17 cellular contexts compared by ENCODE assay signal in the genomic region with DNA sequence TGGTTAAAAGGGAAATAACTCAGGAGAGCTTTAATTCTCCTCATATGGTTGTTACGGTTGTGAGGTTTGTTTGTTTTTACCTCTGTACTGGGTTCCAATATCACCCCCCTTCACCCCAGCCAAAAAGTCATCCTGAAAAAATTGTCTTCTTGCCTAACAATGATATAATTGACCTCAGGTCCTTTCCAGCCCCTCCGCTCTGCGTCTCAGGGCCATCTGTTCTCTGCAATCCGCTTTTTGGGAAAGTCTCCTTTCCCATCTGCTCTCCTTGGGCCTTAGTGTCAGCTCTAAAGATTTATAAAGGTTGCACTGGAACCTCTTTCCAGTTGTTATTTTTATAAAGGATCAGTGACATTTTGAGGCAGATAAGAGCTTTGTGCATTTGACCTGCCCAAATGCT. TPM values are rescaled to one million over a fixed set of nuclear protein-coding genes. Genes with fewer than 3 reads are reported as not detected.
A peak's percentile ranks its signal among the peaks of the same experiment; 100 is the strongest.
DNase-seq lines count a peak whose midpoint lies in the region; TF ChIP-seq lines count a peak whose summit lies in the region.
"Had no signal": no experiment of that assay in that cellular context is flagged by ENCODE, and none has a peak within 500 bp of the region (broad histone marks: within the 10 kb centered on the region; RNA-seq: fewer than 3 reads in every experiment).

No MANE protein-coding gene starts in this region.

- no peak for TF ChIP-seq CTCF in fibroblast of villous mesenchyme (IDR thresholded peaks at IDR 0.05; ENCODE audit: insufficient read depth, low read depth, low read length)
- TF ChIP-seq CTCF in smooth muscle cell (IDR thresholded peaks at IDR 0.05; ENCODE audit: borderline replicate concordance, insufficient read depth, poor library complexity, severe bottlenecking) = no peak
- TF ChIP-seq CTCF in GM13977 (IDR thresholded peaks at IDR 0.05; ENCODE audit: extremely low read depth, insufficient read depth, missing control alignments) = no peak
- TF ChIP-seq CTCF in MM.1S (IDR thresholded peaks at IDR 0.05; ENCODE audit: low read length) = no peak

- H3K9me2 ChIP-seq in MM.1S (replicated peaks; ENCODE audit: insufficient read depth, low read length) = no peaks in the 10 kb centered on the region

- no peaks in the 10 kb centered on the region for H3F3A ChIP-seq in smooth muscle cell (ENCODE audit: low read depth)
- H3F3A ChIP-seq in MM.1S (ENCODE audit: insufficient read depth, low read length) = no peaks in the 10 kb centered on the region

- WGBS in smooth muscle cell (ENCODE audit: low lambda C conversion rate) = 54% methylated on average over 4 of the region's 4 CpGs

- in situ Hi-C loops in HAP-1 (cut with MboI; ENCODE audit: low sequenced_read_pairs) = no loop called here
- in situ Hi-C loops in GM13977 (cut with MboI; ENCODE audit: low pct_unique_long_range_greater_than_20kb, low sequenced_read_pairs, unreplicated experiment) = no loop called here

- H2AFZ ChIP-seq in smooth muscle cell (ENCODE audit: low read depth) (no peak overlapping the region), MM.1S (ENCODE audit: low read length) (no peak overlapping the region)

- H3K79me2 ChIP-seq in smooth muscle cell (ENCODE audit: low read depth) (peaks cover 6% of the 10 kb centered on the region), MM.1S (ENCODE audit: low read length) (no peaks in the 10 kb centered on the region)

- H3K4me3 ChIP-seq in SJCRH30 = no peak overlapping the region
- H3K4me3 ChIP-seq in fibroblast of villous mesenchyme (ENCODE audit: low read depth, low read length) = no peak overlapping the region
- H3K4me3 ChIP-seq in smooth muscle cell = peak overlapping the region; percentile 9
- H3K4me3 ChIP-seq in HAP-1 = no peak overlapping the region
- no peak overlapping the region for H3K4me3 ChIP-seq in MM.1S (ENCODE audit: low read length)
- H3K4me3 ChIP-seq: coronary artery had no signal

- DNase-seq in HCEC 1CT (peak; percentile 37), SJCRH30 (peak in 1 of 2 experiments; percentile 37), fibroblast of villous mesenchyme (ENCODE audit: low read depth) (peak; percentile 51), smooth muscle cell (lab: John Stamatoyannopoulos, UW; ENCODE audit: unreplicated experiment) (no peak), HAP-1 (ENCODE audit: low spot score in 2 of 2) (no peak), GM13977 (ENCODE audit: low spot score) (no peak), NCI-H2227 treated with DMSO at 0.1 percent for 48 hours (lab: John Stamatoyannopoulos, UW) (no peak), MM.1S (no peak)
- DNase-seq: CD4-positive, alpha-beta T cell; stimulated activated CD4-positive, alpha-beta T cell treated with anti-CD3 and anti-CD28 coated beads, Interleukin-4, amount 100 ng/mL, for 24 hours; stimulated activated naive CD4-positive, alpha-beta T cell treated with Interleukin-2 at 50 U/mL for 16 hours; T1000 had no signal

- H3K27ac ChIP-seq in SJCRH30 (peak overlapping the region; percentile 26; the same call in 1 of the 2 replicates), smooth muscle cell (ENCODE audit: low read depth) (peak overlapping the region; percentile 99), MM.1S (ENCODE audit: low read length) (no peak overlapping the region)
- H3K27ac ChIP-seq: HL-60 had no signal

- no peaks in the 10 kb centered on the region for H3K9me3 ChIP-seq in SJCRH30 (replicated peaks)
- no peaks in the 10 kb centered on the region for H3K9me3 ChIP-seq in smooth muscle cell (replicated peaks; ENCODE audit: low read depth)
- H3K9me3 ChIP-seq in HAP-1 = no peaks in the 10 kb centered on the region
- no peaks in the 10 kb centered on the region for H3K9me3 ChIP-seq in MM.1S (replicated peaks; ENCODE audit: insufficient read depth, low read length)

- H3K9ac ChIP-seq in smooth muscle cell (ENCODE audit: low read depth) (peak overlapping the region; percentile 93), MM.1S (ENCODE audit: low read length) (no peak overlapping the region)

- H3K4me2 ChIP-seq in smooth muscle cell (peak overlapping the region; percentile 81), MM.1S (ENCODE audit: low read depth, low read length) (no peak overlapping the region)

- peaks cover 44% of the 10 kb centered on the region for H3K4me1 ChIP-seq in SJCRH30
- peaks cover 54% of the 10 kb centered on the region for H3K4me1 ChIP-seq in smooth muscle cell (ENCODE audit: low read depth)
- peaks cover 37% of the 10 kb centered on the region for H3K4me1 ChIP-seq in HAP-1
- H3K4me1 ChIP-seq in MM.1S (ENCODE audit: low read length) = no peaks in the 10 kb centered on the region

- H4K20me1 ChIP-seq in smooth muscle cell (ENCODE audit: low read depth) (no peaks in the 10 kb centered on the region), MM.1S (ENCODE audit: insufficient read depth, low read length) (no peaks in the 10 kb centered on the region)

- H3K36me3 ChIP-seq in SJCRH30 (peaks cover 10% of the 10 kb centered on the region; the same call in 1 of the 2 replicates), smooth muscle cell (ENCODE audit: low read depth) (no peaks in the 10 kb centered on the region), HAP-1 (replicated peaks) (peaks cover 35% of the 10 kb centered on the region), MM.1S (replicated peaks; ENCODE audit: insufficient read depth, low read length) (no peaks in the 10 kb centered on the region)

- no peaks in the 10 kb centered on the region for H3K27me3 ChIP-seq in SJCRH30
- H3K27me3 ChIP-seq in smooth muscle cell (ENCODE audit: low read depth) = no peaks in the 10 kb centered on the region
- H3K27me3 ChIP-seq in HAP-1 (ENCODE audit: low read depth) = no peaks in the 10 kb centered on the region
- no peaks in the 10 kb centered on the region for H3K27me3 ChIP-seq in MM.1S (replicated peaks; ENCODE audit: insufficient read depth, low read length)

RNA-seq across cellular contexts. Expression of a gene that starts 33.9 kb away (rescaled TPM):
- 50.1 and 67.5 TPM in 2 replicates for total RNA-seq in SJCRH30 (2014; rRNA removed; shearing (Covaris generic))
- 8.4 and 11.7 TPM in 2 replicates for total RNA-seq in fibroblast of villous mesenchyme
- total RNA-seq in smooth muscle cell = 30.6 and 39.6 TPM in 2 replicates
- polyA plus RNA-seq in smooth muscle cell = 14.5 and 16.2 TPM in 2 replicates

RNA-seq across cellular contexts. Expression of a gene that starts 55.4 kb away (rescaled TPM):
- total RNA-seq in SJCRH30 (2014; rRNA removed; shearing (Covaris generic)) = 0.08 TPM in 1 of 2 replicates, not detected in the other
- total RNA-seq in fibroblast of villous mesenchyme (not detected in 2 replicates), smooth muscle cell (not detected in 2 replicates)
- not detected in 2 replicates for polyA plus RNA-seq in smooth muscle cell
- total RNA-seq: activated CD8-positive, alpha-beta memory T cell treated with anti-CD3 and anti-CD28 coated beads for 36 hours; CD4-positive, alpha-beta T cell; glomerular endothelial cell; liver had no signal
- polyA plus RNA-seq: liver had no signal

Comparison
In these comparisons a context has a peak if more than half of its experiments do, and no peak if none do; other contexts are left out.
1. DNase-seq: peak in HCEC 1CT (single experiment) and fibroblast of villous mesenchyme (single experiment); none in smooth muscle cell (single experiment), HAP-1 (0 of 2), GM13977 (single experiment), NCI-H2227 treated with DMSO at 0.1 percent for 48 hours (single experiment) and MM.1S (single experiment).